In genomic region chr2:217939220-217939619, GRCh38 we compare ENCODE assay signal across 21 cellular contexts.
A peak's percentile ranks its signal among the peaks of the same experiment; 100 is the strongest.
DNase-seq lines count a peak whose midpoint lies in the region; ATAC-seq, FAIRE-seq and TF ChIP-seq lines count a peak whose summit lies in the region.
"Had no signal": no experiment of that assay in that cellular context is flagged by ENCODE, and none has a peak within 500 bp of the region (broad histone marks: within the 10 kb centered on the region; RNA-seq: fewer than 3 reads in every experiment).

No MANE protein-coding gene starts in this region.

- H2AFZ ChIP-seq in HepG2 (ENCODE audit: low read length) = no peak overlapping the region
- H2AFZ ChIP-seq: parathyroid adenoma, PC-9 had no signal

- H3K9ac ChIP-seq in HepG2 (ENCODE audit: insufficient read depth, low read depth, low read length) = no peak overlapping the region
- H3K9ac ChIP-seq in rectal smooth muscle tissue (ENCODE audit: low read length) = no peak overlapping the region
- H3K9ac ChIP-seq: parathyroid adenoma had no signal

- intact Hi-C loops in HepG2 (cut with micrococcal nuclease; ENCODE audit: unreplicated experiment) (no loop called here), transverse colon (cut with DNase I; ENCODE audit: low total_unique reads) (no loop called here)

- H3K27ac ChIP-seq in coronary artery (peak overlapping the region; percentile 93 to 99), HepG2 (ENCODE audit: extremely low read length, insufficient read depth, low read length) (no peak overlapping the region), rectal smooth muscle tissue (ENCODE audit: low read depth, low read length) (peak overlapping the region; percentile 98), transverse colon (peak overlapping the region; percentile 85 to 95 (median 89)), RWPE1 (no peak overlapping the region)
- H3K27ac ChIP-seq: parathyroid adenoma, PC-9 had no signal

- H3K36me3 ChIP-seq in HepG2 (replicated peaks in 1 of 2; ENCODE audit: control insufficient read depth in 1 of 2, insufficient read depth in 2 of 2, low read length in 2 of 2) = no peaks in the 10 kb centered on the region; a peak in 1 of 5 replicates
- no peaks in the 10 kb centered on the region for H3K36me3 ChIP-seq in rectal smooth muscle tissue (ENCODE audit: control insufficient read depth, insufficient read depth, low read length)
- H3K36me3 ChIP-seq in transverse colon = no peaks in the 10 kb centered on the region

- peaks cover 64% of the 10 kb centered on the region; the same call in 1 of the 2 replicates for H4K20me1 ChIP-seq in HepG2 (ENCODE audit: insufficient read depth, low read length)

- no peak for TF ChIP-seq POLR2A in HepG2 (IDR thresholded peaks at IDR 0.05; ENCODE audit: insufficient read depth in 1 of 2, low read depth in 2 of 2, low read length in 2 of 2)
- no peak for TF ChIP-seq POLR2A in transverse colon (IDR thresholded peaks at IDR 0.05)

- H3K4me3 ChIP-seq in coronary artery = peak overlapping the region; percentile 99
- H3K4me3 ChIP-seq in HepG2 (replicated peaks in 1 of 3; ENCODE audit: insufficient read depth in 1 of 3, low read depth in 2 of 3, low read length in 3 of 3) = peak overlapping the region in 1 of 3 experiments; percentile 92; a peak in 1 of 6 replicates
- peak overlapping the region; percentile 86 for H3K4me3 ChIP-seq in rectal smooth muscle tissue (ENCODE audit: low read length)
- H3K4me3 ChIP-seq in transverse colon = peak overlapping the region in 2 of 4 donors; percentile 38 to 46
- H3K4me3 ChIP-seq: PC-9 had no signal

- peaks cover 31% of the 10 kb centered on the region for H3K79me2 ChIP-seq in HepG2 (ENCODE audit: insufficient read depth, low read length)

- peaks cover 97% of the 10 kb centered on the region for H3K4me1 ChIP-seq in HepG2 (ENCODE audit: insufficient read depth, low read length)
- H3K4me1 ChIP-seq in rectal smooth muscle tissue (ENCODE audit: control insufficient read depth, insufficient read depth, low read length) = peaks cover 57% of the 10 kb centered on the region
- peaks cover 9 to 72% (median 37%) of the 10 kb centered on the region in 4 donors for H3K4me1 ChIP-seq in transverse colon

- in situ Hi-C loops in HepG2 (cut with HindIII; ENCODE audit: extremely low pct_ligation_motif_present, low pct_unique_long_range_greater_than_20kb) = no loop called here
- in situ Hi-C loops in transverse colon (cut with MboI; ENCODE audit: low pct_ligation_motif_present in 1 of 4, low pct_unique_long_range_greater_than_20kb in 1 of 4, low sequenced_read_pairs in 3 of 4) = no loop called here

- 92% methylated on average over 3 of the region's 3 CpGs for WGBS in HepG2 (ENCODE audit: low lambda C conversion rate)
- 83% methylated on average over 3 of the region's 3 CpGs; no CpG with 5 or more reads in 1 of the 2 donors for WGBS in transverse colon (ENCODE audit: low coverage in 1 of 2), 2 donors

- TF ChIP-seq RAD21 in HepG2 (CRISPR knock-in tag; IDR thresholded peaks at IDR 0.05) = no peak

- POLR2A ChIA-PET in HepG2 (lab: Yijun Ruan, JAX) = no interaction called here
- POLR2A ChIA-PET in RWPE1 (lab: Yijun Ruan, JAX; ENCODE audit: low non-redundant PET) = no interaction called here

- peaks cover 0 to 10% of the 10 kb centered on the region in 2 experiments; a peak in 2 of 5 replicates for H3K27me3 ChIP-seq in HepG2 (ENCODE audit: control insufficient read depth in 1 of 2, insufficient read depth in 2 of 2, low read length in 2 of 2)
- H3K27me3 ChIP-seq in rectal smooth muscle tissue (ENCODE audit: control insufficient read depth, insufficient read depth, low read length) = no peaks in the 10 kb centered on the region
- no peaks in the 10 kb centered on the region for H3K27me3 ChIP-seq in transverse colon

- H3K4me2 ChIP-seq in HepG2 (ENCODE audit: low read depth, low read length) = peak overlapping the region; percentile 36; the same call in 1 of the 2 replicates
- H3K4me2 ChIP-seq: PC-9 had no signal

- CTCF ChIA-PET in HepG2 (lab: Yijun Ruan, JAX; ENCODE audit: low intra/inter-chr PET ratio, low total read pairs) = no interaction called here
- CTCF ChIA-PET in RWPE1 (lab: Yijun Ruan, JAX) = interaction anchor here (0.6 to 0.9 kb wide), 2 partner anchors 15 to 112 kb away, joined by 3 read pairs; no protein-coding TSS in a partner anchor

- no peak for TF ChIP-seq EP300 in HepG2 (IDR thresholded peaks at IDR 0.05; ENCODE audit: low read depth in 2 of 2, low read length in 2 of 2)
- TF ChIP-seq EP300 in HepG2 (CRISPR knock-in tag; IDR thresholded peaks at IDR 0.05; ENCODE audit: borderline replicate concordance) = no peak
- no peak for TF ChIP-seq EP300 in transverse colon (IDR thresholded peaks at IDR 0.05; ENCODE audit: low read depth)

- no peak for ATAC-seq in HepG2
- ATAC-seq: activated CD8-positive, alpha-beta T cell treated with anti-CD3 and anti-CD28 coated beads for 36 hours; left lobe of liver; naive thymus-derived CD4-positive, alpha-beta T cell had no signal

- TF ChIP-seq CTCF in coronary artery (IDR thresholded peaks at IDR 0.05) (no peak), HepG2 (CRISPR knock-in tag; IDR thresholded peaks at IDR 0.05) (no peak), transverse colon (IDR thresholded peaks at IDR 0.05) (no peak), RWPE1 (conservative IDR thresholded peaks at IDR 0.05; ENCODE audit: low read depth) (no peak)

- no peaks in the 10 kb centered on the region for H3K9me3 ChIP-seq in HepG2 (ENCODE audit: low read length)
- no peaks in the 10 kb centered on the region for H3K9me3 ChIP-seq in transverse colon

- DNase-seq in coronary artery (ENCODE audit: low spot score) (no peak), HepG2 (ENCODE audit: low spot score) (no peak), transverse colon (no peak), NCI-H1092 (lab: John Stamatoyannopoulos, UW) (no peak), SW 1271 (lab: John Stamatoyannopoulos, UW) (no peak), RWPE1 (ENCODE audit: low spot score) (no peak)
- DNase-seq: activated B cell treated with CpG ODN at 0.5 μM for 24 hours; activated CD8-positive, alpha-beta T cell treated with anti-CD3 and anti-CD28 coated beads for 36 hours; activated naive CD4-positive, alpha-beta T cell treated with anti-CD3 and anti-CD28 coated beads for 36 hours; activated T-cell treated with anti-CD3 and anti-CD28 coated beads, Interleukin-2, amount 50 U/mL, for 24 hours; COR-L47; KG1; naive thymus-derived CD4-positive, alpha-beta T cell; NCI-H187; NCI-H226; PC-9; stimulated activated CD4-positive, alpha-beta T cell treated with anti-CD3 and anti-CD28 coated beads, Interleukin-4, amount 100 ng/mL, for 4 hours; T-helper 9 cell had no signal

- no TSS peak for BruUV-seq in HepG2 (replicated peaks; lab: Mats Ljungman, UMichigan)

- FAIRE-seq in HepG2 (lab: Jason Lieb, UNC) = no peak

TF ChIP-seq in HepG2, 621 proteins besides CTCF, POLR2A, EP300 and RAD21:
- TF ChIP-seq KDM5B (CRISPR knock-in tag; IDR thresholded peaks at IDR 0.05; ENCODE audit: borderline replicate concordance) (no peak), PHB2 (IDR thresholded peaks at IDR 0.05; ENCODE audit: partially characterized antibody) (no peak), ZNF777 (CRISPR knock-in tag; IDR thresholded peaks at IDR 0.05) (no peak), FIP1L1 (IDR thresholded peaks at IDR 0.05; ENCODE audit: borderline replicate concordance, insufficient read depth, low read depth, low read length) (no peak), ZBTB26 (CRISPR knock-in tag; IDR thresholded peaks at IDR 0.05; ENCODE audit: borderline replicate concordance) (no peak), ISL2 (CRISPR knock-in tag; IDR thresholded peaks at IDR 0.05) (no peak), ZNF768 (CRISPR knock-in tag; IDR thresholded peaks at IDR 0.05) (no peak), FOXA1 (IDR thresholded peaks at IDR 0.05) (no peak), FOXA1 (CRISPR knock-in tag; IDR thresholded peaks at IDR 0.05) (no peak), CREBL2 (CRISPR knock-in tag; IDR thresholded peaks at IDR 0.05; ENCODE audit: borderline replicate concordance) (no peak), CERS6 (CRISPR knock-in tag; IDR thresholded peaks at IDR 0.05) (no peak), ZBTB20 (CRISPR knock-in tag; IDR thresholded peaks at IDR 0.05; ENCODE audit: borderline replicate concordance, low read depth) (no peak)

Comparison
In these comparisons a context has a peak if more than half of its experiments do, and no peak if none do; other contexts are left out.
1. H3K27ac ChIP-seq: peak in coronary artery (2 of 2), rectal smooth muscle tissue (single experiment) and transverse colon (4 of 4); none in HepG2 (single experiment) and RWPE1 (single experiment).